Comparison of ENCODE assay signal across 8 cellular contexts in the genomic region with DNA sequence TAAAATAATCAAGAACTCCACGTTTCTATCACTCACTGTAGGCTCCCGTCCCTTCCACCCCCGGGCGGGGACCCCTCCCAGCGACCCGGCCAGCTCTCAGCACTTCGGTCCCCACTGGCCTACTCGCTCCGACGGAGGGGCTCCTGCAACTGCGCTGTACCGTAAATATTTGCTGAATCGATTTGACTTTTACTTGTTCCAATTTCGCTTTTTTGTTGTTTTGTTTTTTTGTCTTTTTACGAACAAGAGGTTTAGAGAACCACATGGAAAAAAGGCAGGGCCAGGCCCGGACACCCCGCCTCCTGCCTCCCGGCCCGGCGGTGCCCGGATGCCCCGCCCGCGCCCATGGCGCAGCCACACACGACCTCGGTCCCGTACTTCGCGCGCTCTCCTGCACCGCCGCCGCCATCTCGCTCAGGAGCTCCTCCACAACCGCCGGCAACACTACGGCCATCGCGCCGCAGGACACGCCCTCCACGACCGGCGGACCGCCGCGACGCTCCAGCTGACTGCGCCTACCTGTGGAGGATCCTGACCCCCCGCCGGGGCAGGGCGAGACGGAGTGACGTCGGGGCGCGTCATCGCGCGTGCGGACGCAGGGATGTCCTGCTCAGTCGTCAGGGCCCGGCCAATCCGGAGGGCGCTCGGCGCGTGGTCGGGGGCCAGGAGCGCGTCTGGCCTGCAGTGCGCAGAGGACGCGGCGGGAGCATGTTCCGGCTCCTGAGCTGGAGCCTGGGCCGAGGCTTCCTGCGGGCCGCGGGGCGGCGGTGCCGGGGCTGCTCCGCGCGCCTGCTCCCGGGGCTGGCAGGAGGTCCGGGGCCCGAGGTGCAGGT. TPM values are rescaled to one million over a fixed set of nuclear protein-coding genes. Genes with fewer than 3 reads are reported as not detected.
DNase-seq lines count a peak whose midpoint lies in the region; ATAC-seq and TF ChIP-seq lines count a peak whose summit lies in the region.

TSS of gene TTC19 (plus strand) at position 684 of the 833 bp plus-strand sequence. CDS start at position 709, 25 bp downstream.
TSS of gene ZSWIM7 (minus strand) at position 564 of the 833 bp plus-strand sequence. CDS start at position 454, 110 bp downstream.

- peak within 1 kb of the TSS; percentile 89 for H3K18ac ChIP-seq in trophoblast cell (ENCODE audit: low read length)

- peak; percentile 91 for ATAC-seq in HG02852 (IDR thresholded peaks at IDR 0.05; ENCODE audit: unreplicated experiment)

- no peak within 1 kb of the TSS for H2AK5ac ChIP-seq in trophoblast cell (ENCODE audit: low read length)

- peak within 1 kb of the TSS; percentile 11 for H2BK5ac ChIP-seq in trophoblast cell (ENCODE audit: low read depth, low read length, poor library complexity)

- peaks cover 0 to 5% of the 10 kb centered on the region in 2 experiments for H3K4me1 ChIP-seq in trophoblast cell (ENCODE audit: control insufficient read depth in 1 of 2, insufficient read depth in 2 of 2, low read length in 2 of 2)
- H3K4me1 ChIP-seq in tibial nerve: peaks cover 0 to 27% (median 10%) of the 10 kb centered on the region in 4 donors

- peak within 1 kb of the TSS; percentile 88 for H3K4me2 ChIP-seq in trophoblast cell (ENCODE audit: low read length)

- H2BK12ac ChIP-seq in trophoblast cell (ENCODE audit: low read length): no peak within 1 kb of the TSS

- H3K9ac ChIP-seq in trophoblast cell (ENCODE audit: low read length): peak within 1 kb of the TSS; percentile 81

- peak within 1 kb of the TSS; percentile 81 for H2AFZ ChIP-seq in trophoblast cell (ENCODE audit: insufficient read depth, low read length, poor library complexity)

- H3K27ac ChIP-seq in adipose tissue (ENCODE audit: low read depth, low read length): peak within 1 kb of the TSS; percentile 73
- peak within 1 kb of the TSS; percentile 88 for H3K27ac ChIP-seq in trophoblast cell (ENCODE audit: low read depth, low read length)
- peak within 1 kb of the TSS; percentile 93 to 97 (median 93) for H3K27ac ChIP-seq in tibial nerve

- peaks cover 10 to 17% of the 10 kb centered on the region in 2 experiments for H3K36me3 ChIP-seq in trophoblast cell (ENCODE audit: control insufficient read depth in 1 of 2, insufficient read depth in 2 of 2, low read length in 2 of 2)
- H3K36me3 ChIP-seq in tibial nerve: peaks cover 0 to 34% (median 5%) of the 10 kb centered on the region in 3 donors

- intact Hi-C loops in cardiac septum (cut with DNase I): loop anchor here (5.0 kb wide), 1 partner anchor 172 kb away; no protein-coding TSS in a partner anchor

- peak within 1 kb of the TSS; percentile 61 for H4K91ac ChIP-seq in trophoblast cell (ENCODE audit: low read depth, low read length)

- H3K79me2 ChIP-seq in trophoblast cell (ENCODE audit: control insufficient read depth, insufficient read depth, low read length, poor library complexity): peaks cover 9% of the 10 kb centered on the region

- H3K4me3 ChIP-seq in trophoblast cell (ENCODE audit: low read depth, low read length) (peak within 1 kb of the TSS; percentile 95), tibial nerve (peak within 1 kb of the TSS; percentile 64 to 89 (median 72))

- H3K9me3 ChIP-seq in trophoblast cell (ENCODE audit: insufficient read depth, low read depth, low read length) (no peaks in the 10 kb centered on the region), tibial nerve (peaks cover 0 to 2% (median 0%) of the 10 kb centered on the region in 4 donors)

- peak; percentile 49 to 98 for TF ChIP-seq EP300 in tibial nerve (IDR thresholded peaks at IDR 0.05)

- WGBS in adipose tissue, 3 donors: 0 to 1% (median 0%) methylated on average over 78 to 91 of the region's 91 CpGs
- no CpG with 5 or more reads among the region's 91 CpGs for WGBS in trophoblast cell (ENCODE audit: extremely low coverage, insufficient coverage, insufficient read length)
- 1% methylated on average over 49 to 62 of the region's 91 CpGs for WGBS in tibial nerve, 2 donors

- peak within 1 kb of the TSS; percentile 71 for H4K12ac ChIP-seq in trophoblast cell (ENCODE audit: low read depth, low read length)

- in situ Hi-C loops in GM13976 (cut with MboI; ENCODE audit: low sequenced_read_pairs, unreplicated experiment): no loop called here

- DNase-seq in GM13976 (ENCODE audit: low spot score) (peak; percentile 99), NCI-H1436 treated with DMSO at 0.1 percent for 48 hours (lab: John Stamatoyannopoulos, UW) (peak; percentile 70), T follicular helper cell (ENCODE audit: low read depth) (peak; percentile 79), cardiac septum (ENCODE audit: low spot score) (peak; percentile 99), trophoblast cell (peak; percentile 96), tibial nerve (ENCODE audit: low spot score in 2 of 2) (peak; percentile 86 to 87)

- TF ChIP-seq POLR2A in tibial nerve (IDR thresholded peaks at IDR 0.05): peak; percentile 74 to 98

- H3K14ac ChIP-seq in trophoblast cell (ENCODE audit: low read length): peak within 1 kb of the TSS; percentile 90

- TF ChIP-seq CTCF in GM13976 (IDR thresholded peaks at IDR 0.05; ENCODE audit: borderline replicate concordance, control extremely low read depth, extremely low read depth, insufficient read depth, missing control alignments): peak; percentile 20
- TF ChIP-seq CTCF in tibial nerve (IDR thresholded peaks at IDR 0.05): peak in 2 of 5 experiments; percentile 49 to 57

- H3K27me3 ChIP-seq in trophoblast cell (ENCODE audit: insufficient read depth, low read length): no peaks in the 10 kb centered on the region
- H3K27me3 ChIP-seq in tibial nerve: no peaks in the 10 kb centered on the region

- no peak within 1 kb of the TSS for H3K23ac ChIP-seq in trophoblast cell (ENCODE audit: low read length)

- peak within 1 kb of the TSS; percentile 64 for H2BK120ac ChIP-seq in trophoblast cell (ENCODE audit: insufficient read depth, low read length, poor library complexity)

- peak within 1 kb of the TSS; percentile 76 for H3K4ac ChIP-seq in trophoblast cell (ENCODE audit: low read depth, low read length)

- peaks cover 7% of the 10 kb centered on the region for H3K79me1 ChIP-seq in trophoblast cell (ENCODE audit: low read length)

- H4K8ac ChIP-seq in trophoblast cell (ENCODE audit: low read depth, low read length): peak within 1 kb of the TSS; percentile 83

RNA-seq across cellular contexts. Expression of gene TTC19, which starts in this region (rescaled TPM):
- 10 to 100 TPM; 13.7 to 18.4 (median 17.2) TPM for polyA plus RNA-seq in adipose tissue
- 29.0 TPM for total RNA-seq in cardiac septum
- 17.6 and 18.4 TPM in 2 replicates for polyA plus RNA-seq in trophoblast cell (2013)
- 100 to 1,000 TPM in 3 of 4 donors, 10 to 100 TPM in 1; 88.3 to 152 (median 124) TPM for total RNA-seq in tibial nerve

RNA-seq across cellular contexts. Expression of gene ZSWIM7, which starts in this region (rescaled TPM):
- 10 to 100 TPM; 23.3 to 53.8 (median 30.3) TPM for polyA plus RNA-seq in adipose tissue
- total RNA-seq in cardiac septum: 17.8 TPM
- 23.5 and 25.5 TPM in 2 replicates for polyA plus RNA-seq in trophoblast cell (2013)
- total RNA-seq in tibial nerve: 10 to 100 TPM in 3 of 4 donors, 1 to 10 TPM in 1; 7.0 to 31.2 (median 17.4) TPM

Comparison
In these comparisons a context has a peak if more than half of its experiments do, and no peak if none do; other contexts are left out.
1. Peak in every context shown above with its lines: DNase-seq, ATAC-seq, H3K4me3 ChIP-seq and H3K27ac ChIP-seq.